ENCODE assay signal across 13 cellular contexts in genomic region chr12:82554529-82554928, GRCh38.
DNase-seq lines count a peak whose midpoint lies in the region; ATAC-seq and TF ChIP-seq lines count a peak whose summit lies in the region.
"Had no signal": no experiment of that assay in that cellular context is flagged by ENCODE, and none has a peak within 500 bp of the region (broad histone marks: within the 10 kb centered on the region; RNA-seq: fewer than 3 reads in every experiment).

No MANE protein-coding gene starts in this region.

- H3K4me3 ChIP-seq in ACC112 (ENCODE audit: low read depth, low read length) (no peak overlapping the region), PC-9 (no peak overlapping the region)

- H2AFZ ChIP-seq in ACC112 (ENCODE audit: low read length, unreplicated experiment): peak overlapping the region; percentile 12
- H2AFZ ChIP-seq in PC-9: peak overlapping the region; percentile 28; the same call in 1 of the 2 replicates

- H3K79me2 ChIP-seq in ACC112 (ENCODE audit: control insufficient read depth, insufficient read depth, low read length, unreplicated experiment) (no peaks in the 10 kb centered on the region), PC-9 (ENCODE audit: low read depth) (no peaks in the 10 kb centered on the region)

- POLR2A ChIA-PET in PC-9 (lab: Charles Lee; ENCODE audit: unreplicated experiment): no interaction called here

- DNase-seq in PC-9: no peak
- DNase-seq in AML-193 (lab: John Stamatoyannopoulos, UW): no peak
- DNase-seq in mesenteric fat pad (ENCODE audit: low spot score): no peak
- DNase-seq in OCI-M1 (lab: John Stamatoyannopoulos, UW): no peak
- DNase-seq in HPDE6-E6E7 (ENCODE audit: extremely low spot score): no peak
- DNase-seq: activated CD8-positive, alpha-beta T cell treated with anti-CD3 and anti-CD28 coated beads for 36 hours; effector memory CD8-positive, alpha-beta T cell; naive thymus-derived CD4-positive, alpha-beta T cell; NCI-H2227 treated with DMSO at 0.1 percent for 48 hours had no signal

- H3K27ac ChIP-seq in ACC112 (ENCODE audit: low read depth, low read length) (no peak overlapping the region), PC-9 (no peak overlapping the region)

- ATAC-seq in GM19395 (IDR thresholded peaks at IDR 0.05; ENCODE audit: unreplicated experiment): peak; percentile 94
- peak; percentile 61 for ATAC-seq in HG02973 (IDR thresholded peaks at IDR 0.05; ENCODE audit: unreplicated experiment)
- ATAC-seq: activated CD8-positive, alpha-beta T cell treated with anti-CD3 and anti-CD28 coated beads for 36 hours; effector memory CD8-positive, alpha-beta T cell; naive thymus-derived CD4-positive, alpha-beta T cell; stimulated activated memory B cell treated with anti-CD40 and anti-IgM and Interleukin-4, amounts not matched to agents 10 μg/mL and 1 μg/mL and 100 μg/mL, for 72 hours had no signal

- H3K36me3 ChIP-seq in ACC112 (ENCODE audit: insufficient read depth, low read length) (no peaks in the 10 kb centered on the region), PC-9 (ENCODE audit: low read depth) (no peaks in the 10 kb centered on the region)

- intact Hi-C loops in PC-9 (cut with micrococcal nuclease; ENCODE audit: unreplicated experiment): no loop called here

- no peaks in the 10 kb centered on the region for H4K20me1 ChIP-seq in PC-9 (ENCODE audit: insufficient read depth)

- H3K27me3 ChIP-seq in ACC112 (ENCODE audit: insufficient read depth, low read length): no peaks in the 10 kb centered on the region
- H3K27me3 ChIP-seq in PC-9 (ENCODE audit: insufficient read depth, low read depth): no peaks in the 10 kb centered on the region

- H3K9me3 ChIP-seq in PC-9 (ENCODE audit: insufficient read depth, low read depth): no peaks in the 10 kb centered on the region

- no TSS peak for BruUV-seq in PC-9 (replicated peaks; lab: Mats Ljungman, UMichigan)

- H3K4me1 ChIP-seq in ACC112 (ENCODE audit: control insufficient read depth, insufficient read depth, low read length, unreplicated experiment) (peaks cover 5% of the 10 kb centered on the region), PC-9 (replicated peaks; ENCODE audit: insufficient read depth) (peaks cover 13% of the 10 kb centered on the region; the same call in 1 of the 2 replicates)

- no peaks in the 10 kb centered on the region; the same call in 1 of the 2 replicates for H3K9me2 ChIP-seq in PC-9 (ENCODE audit: insufficient read depth)

- TF ChIP-seq CTCF in PC-9 (conservative IDR thresholded peaks at IDR 0.05): no peak

- CTCF ChIA-PET in PC-9 (lab: Charles Lee): no interaction called here

- H3K4me2 ChIP-seq in PC-9: 0 out of 2 replicates have a peak overlapping the region, but pooled peaks have one; percentile 13

- no peaks in the 10 kb centered on the region for H3F3A ChIP-seq in PC-9 (ENCODE audit: insufficient read depth, low read depth)
